1 cellular context compared by ENCODE assay signal in genomic region chr3:195183071-195183776, GRCh38.
TF ChIP-seq lines count a peak whose summit lies in the region.

No MANE protein-coding gene starts in this region.

TF ChIP-seq in IMR-90, 13 proteins besides CTCF, POLR2A, EP300 and RAD21:
- no peak for TF ChIP-seq RFX5 (IDR thresholded peaks at IDR 0.05; ENCODE audit: low read depth, low read length)
- TF ChIP-seq ELK1 (IDR thresholded peaks at IDR 0.05; ENCODE audit: borderline replicate concordance, low read depth, low read length) = no peak
- TF ChIP-seq BHLHE40 (IDR thresholded peaks at IDR 0.05; ENCODE audit: low read depth, low read length) = no peak
- TF ChIP-seq CHD1 (IDR thresholded peaks at IDR 0.05; ENCODE audit: low read depth, low read length) = no peak
- TF ChIP-seq RCOR1 (IDR thresholded peaks at IDR 0.05; ENCODE audit: insufficient replicate concordance, low read length) = no peak
- TF ChIP-seq SMC3 (IDR thresholded peaks at IDR 0.05; ENCODE audit: low read depth, low read length) = no peak
- TF ChIP-seq FOS (IDR thresholded peaks at IDR 0.05; ENCODE audit: low read depth, low read length) = no peak
- no peak for TF ChIP-seq CEBPB (IDR thresholded peaks at IDR 0.05; ENCODE audit: low read depth, low read length)
- no peak for TF ChIP-seq MAZ (IDR thresholded peaks at IDR 0.05; ENCODE audit: borderline replicate concordance, low read depth, low read length)
- no peak for TF ChIP-seq NFE2L2 (IDR thresholded peaks at IDR 0.05; ENCODE audit: low read depth, low read length)
